Comparison of ENCODE assay signal across 25 cellular contexts in the genomic region with DNA sequence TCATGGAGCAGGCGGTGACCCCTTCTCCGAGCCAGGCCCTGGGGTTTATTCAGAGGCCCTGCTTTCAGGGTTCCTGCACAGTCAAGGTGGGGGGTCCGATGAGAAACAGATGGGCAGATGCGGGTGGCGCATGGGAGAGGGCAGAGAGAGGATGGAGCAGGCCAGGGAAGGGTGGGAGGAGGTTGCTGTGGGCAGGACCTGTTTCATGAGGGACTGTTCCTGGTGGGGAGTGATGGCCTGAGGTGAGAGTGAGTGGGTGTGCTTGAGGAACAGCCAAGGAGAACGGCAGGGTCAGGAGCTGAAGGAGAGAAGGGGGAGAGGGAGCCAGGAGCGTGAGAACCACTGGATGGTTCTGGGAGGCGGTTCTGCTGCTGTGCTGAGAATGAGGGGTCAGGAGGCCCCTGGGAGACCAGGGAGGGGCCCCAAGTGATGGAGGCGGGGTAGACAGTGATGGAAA. TPM values are rescaled to one million over a fixed set of nuclear protein-coding genes. Genes with fewer than 3 reads are reported as not detected.
A peak's percentile ranks its signal among the peaks of the same experiment; 100 is the strongest.
DNase-seq lines count a peak whose midpoint lies in the region; FAIRE-seq and TF ChIP-seq lines count a peak whose summit lies in the region.
"Had no signal": no experiment of that assay in that cellular context is flagged by ENCODE, and none has a peak within 500 bp of the region (broad histone marks: within the 10 kb centered on the region; RNA-seq: fewer than 3 reads in every experiment).

No MANE protein-coding gene starts in this region.

- H3K9me3 Mint-ChIP-seq in Caco-2 (ENCODE audit: unreplicated experiment), result no peaks in the 10 kb centered on the region
- H3K9me3 Mint-ChIP-seq: activated naive CD4-positive, alpha-beta T cell treated with anti-CD3 and anti-CD28 coated beads, Interleukin-2, amount 50 U/mL, for 24 hours; neural crest cell had no signal

- DNase-seq in Caco-2 (no peak), HTR-8/SVneo (ENCODE audit: insufficient read length, low spot score) (no peak), neuronal stem cell (ENCODE audit: low spot score) (no peak), WERI-Rb-1 (no peak), NCI-H1694 treated with DMSO at 0.1 percent for 48 hours (lab: John Stamatoyannopoulos, UW) (no peak)
- DNase-seq in activated CD4-positive, alpha-beta T cell treated with anti-CD3 and anti-CD28 coated beads, Interleukin-2, amount 50 U/mL, for 4 hours, result no peak
- DNase-seq in stimulated activated CD4-positive, alpha-beta T cell treated with anti-CD3 and anti-CD28 coated beads, Interleukin-1b, Interleukin-23, amount 100 ng/mL, for 48 hours, result no peak
- DNase-seq: central memory CD4-positive, alpha-beta T cell; DND-41; head of caudate nucleus; Karpas-422; kidney glomerular epithelial cell; NCI-H1436 treated with DMSO at 0.1 percent for 48 hours; spleen; stimulated activated CD4-positive, alpha-beta T cell treated with anti-CD3 and anti-CD28 coated beads, Interleukin-2, amount 100 ng/mL, for 48 hours had no signal

- CTCF ChIA-PET in Caco-2 (lab: Charles Lee), result no interaction called here

- peak overlapping the region; percentile 50 for H3K9ac ChIP-seq in neuronal stem cell (ENCODE audit: low read depth, low read length, poor library complexity)
- H3K9ac ChIP-seq: parathyroid adenoma had no signal

- H3K14ac ChIP-seq in neuronal stem cell (ENCODE audit: low read length), result no peak overlapping the region

- H3K27ac ChIP-seq in cingulate gyrus (ENCODE audit: low read depth, low read length) (peak overlapping the region; percentile 7), neuronal stem cell (replicated peaks; ENCODE audit: low read length) (no peak overlapping the region), WERI-Rb-1 (no peak overlapping the region)
- H3K27ac ChIP-seq: parathyroid adenoma, right atrium auricular region had no signal

- peak overlapping the region; percentile 48 for H2BK5ac ChIP-seq in neuronal stem cell (ENCODE audit: low read length)

- H3K4me1 ChIP-seq in Caco-2 (no peaks in the 10 kb centered on the region), neuronal stem cell (ENCODE audit: control insufficient read depth in 2 of 2, insufficient read depth in 1 of 2, low read depth in 1 of 2, low read length in 2 of 2) (no peaks in the 10 kb centered on the region)
- H3K4me1 ChIP-seq: parathyroid adenoma had no signal

- H4K91ac ChIP-seq in neuronal stem cell (ENCODE audit: low read depth, low read length, poor library complexity), result no peak overlapping the region

- H3K36me3 Mint-ChIP-seq in Caco-2 (ENCODE audit: insufficient read depth, unreplicated experiment), result peaks cover 49% of the 10 kb centered on the region

- H3K9me3 ChIP-seq in Caco-2 (no peaks in the 10 kb centered on the region), neuronal stem cell (replicated peaks in 1 of 2; ENCODE audit: control insufficient read depth in 2 of 2, insufficient read depth in 1 of 2, low read depth in 1 of 2, low read length in 2 of 2) (peaks cover 0 to 2% of the 10 kb centered on the region in 2 donors), WERI-Rb-1 (ENCODE audit: severe bottlenecking) (no peaks in the 10 kb centered on the region)
- H3K9me3 ChIP-seq: right atrium auricular region, spleen had no signal

- no peak overlapping the region for H2BK12ac ChIP-seq in neuronal stem cell (ENCODE audit: low read length)

- BruUV-seq in Caco-2 (replicated peaks; lab: Mats Ljungman, UMichigan), result no TSS peak

- peak overlapping the region; percentile 5 for H3K27ac Mint-ChIP-seq in Caco-2 (ENCODE audit: unreplicated experiment)
- H3K27ac Mint-ChIP-seq: activated naive CD4-positive, alpha-beta T cell treated with anti-CD3 and anti-CD28 coated beads, Interleukin-2, amount 50 U/mL, for 24 hours had no signal

- no peak overlapping the region for H3K4me3 ChIP-seq in Caco-2 (ENCODE audit: low read depth, low read length)
- H3K4me3 ChIP-seq in neuronal stem cell (ENCODE audit: low read length in 2 of 2), result no peak overlapping the region
- H3K4me3 ChIP-seq in WERI-Rb-1 (ENCODE audit: low read depth, low read length), result no peak overlapping the region
- H3K4me3 ChIP-seq: lung, right atrium auricular region, spleen had no signal

- no peaks in the 10 kb centered on the region; the same call in 1 of the 2 replicates for H3K36me3 ChIP-seq in Caco-2 (ENCODE audit: control insufficient read depth, insufficient read depth, low read length)
- H3K36me3 ChIP-seq in neuronal stem cell (replicated peaks in 1 of 2; ENCODE audit: control insufficient read depth in 2 of 2, insufficient read depth in 2 of 2, low read length in 2 of 2), result peaks cover 42 to 97% of the 10 kb centered on the region in 2 donors
- peaks cover 66% of the 10 kb centered on the region for H3K36me3 ChIP-seq in WERI-Rb-1

- H3K4ac ChIP-seq in neuronal stem cell (ENCODE audit: low read length), result no peak overlapping the region

- TF ChIP-seq CTCF in Caco-2 (IDR thresholded peaks at IDR 0.05; ENCODE audit: insufficient read depth in 1 of 2, low read depth in 1 of 2, low read length in 1 of 2, severe bottlenecking in 1 of 2, unreplicated experiment in 1 of 2), result no peak
- TF ChIP-seq CTCF in WERI-Rb-1 (IDR thresholded peaks at IDR 0.05; ENCODE audit: low read depth, low read length), result no peak

- intact Hi-C loops in Caco-2 (cut with micrococcal nuclease; ENCODE audit: unreplicated experiment), result no loop called here

- POLR2A ChIA-PET in Caco-2 (lab: Charles Lee), result no interaction called here

- H3K23ac ChIP-seq in neuronal stem cell (ENCODE audit: low read depth, low read length, poor library complexity), result no peak overlapping the region

- peak overlapping the region; percentile 9 for H3K18ac ChIP-seq in neuronal stem cell (ENCODE audit: low read length)

- no CpG with 5 or more reads among the region's 9 CpGs for WGBS in neuronal stem cell (ENCODE audit: extremely low coverage in 2 of 2, insufficient read length in 2 of 2, insufficient replicate concordance in 1 of 2), 2 donors

- no peak overlapping the region for H2AFZ ChIP-seq in neuronal stem cell (ENCODE audit: low read length)
- H2AFZ ChIP-seq: parathyroid adenoma had no signal

- H4K8ac ChIP-seq in neuronal stem cell (ENCODE audit: low read depth, low read length), result no peak overlapping the region

- peak; percentile 48 for FAIRE-seq in HTR-8/SVneo (lab: Jason Lieb, UNC)
- FAIRE-seq: urothelium cell line had no signal

- H3K27me3 Mint-ChIP-seq in Caco-2 (ENCODE audit: insufficient read depth, unreplicated experiment), result no peaks in the 10 kb centered on the region
- H3K27me3 Mint-ChIP-seq: activated naive CD4-positive, alpha-beta T cell treated with anti-CD3 and anti-CD28 coated beads, Interleukin-2, amount 50 U/mL, for 24 hours had no signal

- no peak overlapping the region for H3K4me2 ChIP-seq in neuronal stem cell (ENCODE audit: insufficient read depth, low read length, poor library complexity, severe bottlenecking)

- no peak overlapping the region for H2BK120ac ChIP-seq in neuronal stem cell (ENCODE audit: low read depth, low read length)

- H3K4me3 Mint-ChIP-seq in Caco-2 (ENCODE audit: unreplicated experiment), result no peak overlapping the region
- H3K4me3 Mint-ChIP-seq: activated naive CD4-positive, alpha-beta T cell treated with anti-CD3 and anti-CD28 coated beads, Interleukin-2, amount 50 U/mL, for 24 hours; neural crest cell had no signal

- peaks cover 8% of the 10 kb centered on the region for H3K79me1 ChIP-seq in neuronal stem cell (ENCODE audit: low read depth, low read length)

- H2BK15ac ChIP-seq in neuronal stem cell (ENCODE audit: low read length), result no peak overlapping the region

- H3K27me3 ChIP-seq in Caco-2 (replicated peaks; ENCODE audit: control insufficient read depth, insufficient read depth, low read length), result no peaks in the 10 kb centered on the region
- no peaks in the 10 kb centered on the region for H3K27me3 ChIP-seq in neuronal stem cell (ENCODE audit: control insufficient read depth in 3 of 3, insufficient read depth in 3 of 3, low read depth in 1 of 3, low read length in 3 of 3)
- H3K27me3 ChIP-seq in WERI-Rb-1 (ENCODE audit: insufficient read depth, low read depth, severe bottlenecking), result no peaks in the 10 kb centered on the region
- H3K27me3 ChIP-seq: right atrium auricular region, spleen had no signal

- H2AK5ac ChIP-seq in neuronal stem cell (ENCODE audit: low read depth, low read length), result no peak overlapping the region

- H3K4me1 Mint-ChIP-seq in Caco-2 (ENCODE audit: low read depth, unreplicated experiment), result no peaks in the 10 kb centered on the region
- H3K4me1 Mint-ChIP-seq: neural crest cell had no signal

RNA-seq across cellular contexts. Expression of gene SIN3B, which starts 7.7 kb away (rescaled TPM):
- 56.3 and 56.9 TPM in 2 replicates for total RNA-seq in Caco-2 (2022)
- polyA plus RNA-seq in neuronal stem cell (2013, experiment 1 of 2), result 25.4 TPM
- polyA plus RNA-seq in neuronal stem cell (2013, experiment 2 of 2), result 25.2 TPM

RNA-seq across cellular contexts. Expression of gene F2RL3, which starts 51.9 kb away (rescaled TPM):
- not detected in 2 replicates for total RNA-seq in Caco-2 (2022)
- polyA plus RNA-seq in neuronal stem cell (2013, experiment 1 of 2), result not detected
- not detected for polyA plus RNA-seq in neuronal stem cell (2013, experiment 2 of 2)
- total RNA-seq: activated CD8-positive, alpha-beta memory T cell treated with anti-CD3 and anti-CD28 coated beads for 36 hours; NCI-H460; neural crest cell; temporal lobe had no signal
